In the genomic region with DNA sequence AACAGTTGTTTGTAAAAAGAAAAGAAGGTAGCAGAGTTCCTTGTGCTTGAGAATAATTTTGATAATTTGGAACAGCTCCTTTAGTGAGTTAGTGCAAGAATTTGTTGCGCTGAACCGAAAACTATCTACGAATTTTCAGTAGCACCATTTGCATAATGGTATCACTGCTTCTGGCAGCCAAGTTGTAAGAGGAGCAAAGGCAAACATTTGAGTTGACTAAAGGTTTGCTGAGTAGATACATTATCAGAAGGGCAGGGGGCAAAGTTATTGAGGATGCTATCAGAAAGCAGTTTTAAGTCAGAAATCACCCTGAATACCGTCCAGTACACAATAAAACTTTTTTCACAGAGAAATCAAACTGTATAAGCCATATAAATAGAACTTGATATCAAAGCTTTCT, we compare ENCODE assay signal across 1 cellular context.
TF ChIP-seq lines count a peak whose summit lies in the region.

No MANE protein-coding gene starts in this region.

TF ChIP-seq in HepG2, 621 proteins besides CTCF, POLR2A, EP300 and RAD21 (continued from another document):
- TF ChIP-seq GABPB1 (CRISPR knock-in tag; IDR thresholded peaks at IDR 0.05) (no peak), ZFP1 (CRISPR knock-in tag; IDR thresholded peaks at IDR 0.05) (no peak), SMAD9 (CRISPR knock-in tag; IDR thresholded peaks at IDR 0.05) (no peak), PRPF4 (IDR thresholded peaks at IDR 0.05; ENCODE audit: low read depth, low read length, poor library complexity, severe bottlenecking) (no peak), ZFP90 (CRISPR knock-in tag; IDR thresholded peaks at IDR 0.05; ENCODE audit: borderline replicate concordance) (no peak), GTF2F1 (IDR thresholded peaks at IDR 0.05; ENCODE audit: low read length) (no peak)
- TF ChIP-seq, protein P1, sequence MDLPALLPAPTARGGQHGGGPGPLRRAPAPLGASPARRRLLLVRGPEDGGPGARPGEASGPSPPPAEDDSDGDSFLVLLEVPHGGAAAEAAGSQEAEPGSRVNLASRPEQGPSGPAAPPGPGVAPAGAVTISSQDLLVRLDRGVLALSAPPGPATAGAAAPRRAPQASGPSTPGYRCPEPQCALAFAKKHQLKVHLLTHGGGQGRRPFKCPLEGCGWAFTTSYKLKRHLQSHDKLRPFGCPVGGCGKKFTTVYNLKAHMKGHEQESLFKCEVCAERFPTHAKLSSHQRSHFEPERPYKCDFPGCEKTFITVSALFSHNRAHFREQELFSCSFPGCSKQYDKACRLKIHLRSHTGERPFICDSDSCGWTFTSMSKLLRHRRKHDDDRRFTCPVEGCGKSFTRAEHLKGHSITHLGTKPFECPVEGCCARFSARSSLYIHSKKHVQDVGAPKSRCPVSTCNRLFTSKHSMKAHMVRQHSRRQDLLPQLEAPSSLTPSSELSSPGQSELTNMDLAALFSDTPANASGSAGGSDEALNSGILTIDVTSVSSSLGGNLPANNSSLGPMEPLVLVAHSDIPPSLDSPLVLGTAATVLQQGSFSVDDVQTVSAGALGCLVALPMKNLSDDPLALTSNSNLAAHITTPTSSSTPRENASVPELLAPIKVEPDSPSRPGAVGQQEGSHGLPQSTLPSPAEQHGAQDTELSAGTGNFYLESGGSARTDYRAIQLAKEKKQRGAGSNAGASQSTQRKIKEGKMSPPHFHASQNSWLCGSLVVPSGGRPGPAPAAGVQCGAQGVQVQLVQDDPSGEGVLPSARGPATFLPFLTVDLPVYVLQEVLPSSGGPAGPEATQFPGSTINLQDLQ (CRISPR knock-in tag; IDR thresholded peaks at IDR 0.05), result no peak
- TF ChIP-seq, protein P2, sequence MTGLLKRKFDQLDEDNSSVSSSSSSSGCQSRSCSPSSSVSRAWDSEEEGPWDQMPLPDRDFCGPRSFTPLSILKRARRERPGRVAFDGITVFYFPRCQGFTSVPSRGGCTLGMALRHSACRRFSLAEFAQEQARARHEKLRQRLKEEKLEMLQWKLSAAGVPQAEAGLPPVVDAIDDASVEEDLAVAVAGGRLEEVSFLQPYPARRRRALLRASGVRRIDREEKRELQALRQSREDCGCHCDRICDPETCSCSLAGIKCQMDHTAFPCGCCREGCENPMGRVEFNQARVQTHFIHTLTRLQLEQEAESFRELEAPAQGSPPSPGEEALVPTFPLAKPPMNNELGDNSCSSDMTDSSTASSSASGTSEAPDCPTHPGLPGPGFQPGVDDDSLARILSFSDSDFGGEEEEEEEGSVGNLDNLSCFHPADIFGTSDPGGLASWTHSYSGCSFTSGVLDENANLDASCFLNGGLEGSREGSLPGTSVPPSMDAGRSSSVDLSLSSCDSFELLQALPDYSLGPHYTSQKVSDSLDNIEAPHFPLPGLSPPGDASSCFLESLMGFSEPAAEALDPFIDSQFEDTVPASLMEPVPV (CRISPR knock-in tag; IDR thresholded peaks at IDR 0.05), result no peak
TF ChIP-seq in HepG2: peak in this region for 0.
